In genomic region chr21:33554236-33554981, GRCh38 we compare ENCODE assay signal across 20 cellular contexts. TPM values are rescaled to one million over a fixed set of nuclear protein-coding genes. Genes with fewer than 3 reads are reported as not detected.
DNase-seq lines count a peak whose midpoint lies in the region; ATAC-seq, FAIRE-seq and TF ChIP-seq lines count a peak whose summit lies in the region.
"Had no signal": no experiment of that assay in that cellular context is flagged by ENCODE, and none has a peak within 500 bp of the region (broad histone marks: within the 10 kb centered on the region; RNA-seq: fewer than 3 reads in every experiment).

No MANE protein-coding gene starts in this region.

- ATAC-seq in HepG2, result no peak
- no peak for ATAC-seq in right lobe of liver
- no peak for ATAC-seq in PC-3
- no peak for ATAC-seq in central memory CD8-positive, alpha-beta T cell (replicated peaks; ENCODE audit: extremely low read depth, poor library complexity, severe bottlenecking)
- no peak for ATAC-seq in left ventricle myocardium superior
- no peak for ATAC-seq in HG03097 (IDR thresholded peaks at IDR 0.05; ENCODE audit: low FRiP score, unreplicated experiment)
- no peak for ATAC-seq in Right ventricle myocardium inferior
- ATAC-seq: body of pancreas, esophagus mucosa, left lung, pancreas had no signal

- TF ChIP-seq CTCF in HepG2 (CRISPR knock-in tag; IDR thresholded peaks at IDR 0.05) (no peak), right lobe of liver (IDR thresholded peaks at IDR 0.05) (no peak), PC-3 (conservative IDR thresholded peaks at IDR 0.05; ENCODE audit: low read depth, low read length) (no peak)

- peaks cover 69% of the 10 kb centered on the region for H4K20me1 ChIP-seq in HepG2 (ENCODE audit: insufficient read depth, low read length)
- peaks cover 93% of the 10 kb centered on the region for H4K20me1 ChIP-seq in PC-3 (ENCODE audit: low read length)

- H2AFZ ChIP-seq in HepG2 (ENCODE audit: low read length), result no peak overlapping the region
- no peak overlapping the region for H2AFZ ChIP-seq in PC-3 (ENCODE audit: low read length)

- H3K4me1 ChIP-seq in HepG2 (ENCODE audit: insufficient read depth, low read length) (peaks cover 11% of the 10 kb centered on the region; the same call in 1 of the 2 replicates), right lobe of liver (no peaks in the 10 kb centered on the region), PC-3 (ENCODE audit: insufficient read depth, low read length) (no peaks in the 10 kb centered on the region)

- DNase-seq in HepG2 (ENCODE audit: low spot score), result no peak
- no peak for DNase-seq in right lobe of liver
- DNase-seq in PC-3, result no peak
- DNase-seq in central memory CD8-positive, alpha-beta T cell (ENCODE audit: low spot score in 2 of 2), result no peak
- DNase-seq in left ventricle myocardium superior, result no peak
- DNase-seq in Right ventricle myocardium inferior (ENCODE audit: missing footprints), result no peak
- DNase-seq: activated effector memory CD4-positive, alpha-beta T cell treated with anti-CD3 and anti-CD28 coated beads, Interleukin-2, amount 50 U/mL, for 16 hours; AML-193; body of pancreas; DMS 273 treated with DMSO at 0.1 percent for 48 hours; left lung; NCI-H1417; NCI-H69; pancreas; sigmoid colon had no signal

- H3K4me2 ChIP-seq in HepG2 (ENCODE audit: low read depth, low read length), result no peak overlapping the region
- H3K4me2 ChIP-seq in PC-3 (ENCODE audit: low read length), result no peak overlapping the region

- TF ChIP-seq POLR2A in HepG2 (IDR thresholded peaks at IDR 0.05; ENCODE audit: insufficient read depth in 1 of 2, low read depth in 2 of 2, low read length in 2 of 2) (0 out of 4 replicates have a peak, but pooled peaks of 1 of the 2 experiments have one; percentile 33), right lobe of liver (IDR thresholded peaks at IDR 0.05) (no peak)

- H3K27ac Mint-ChIP-seq in central memory CD8-positive, alpha-beta T cell (ENCODE audit: low read depth), result peak overlapping the region; percentile 80
- H3K27ac Mint-ChIP-seq: dendritic cell treated with granulocyte-macrophage colony-stimulating factor and Interleukin-4, amounts not matched to agents 40 ng/mL and 50 ng/mL, for 4 days had no signal

- H3K36me3 ChIP-seq in HepG2 (replicated peaks in 1 of 2; ENCODE audit: control insufficient read depth in 1 of 2, insufficient read depth in 2 of 2, low read length in 2 of 2), result peaks cover 39 to 95% of the 10 kb centered on the region in 2 experiments
- peaks cover 24 to 87% (median 63%) of the 10 kb centered on the region in 4 donors for H3K36me3 ChIP-seq in right lobe of liver
- peaks cover 91% of the 10 kb centered on the region for H3K36me3 ChIP-seq in PC-3 (ENCODE audit: low read depth, low read length)

- no peak for FAIRE-seq in HepG2 (lab: Jason Lieb, UNC)
- FAIRE-seq: H1, pancreas had no signal

- POLR2A ChIA-PET in HepG2 (lab: Yijun Ruan, JAX), result interaction anchor here (0.9 to 1.5 kb wide), 2 partner anchors 11 to 74 kb away, joined by 4 to 5 read pairs; partner anchors contain the start of genes SON and TMEM50B
- POLR2A ChIA-PET in PC-3 (lab: Charles Lee; ENCODE audit: unreplicated experiment), result no interaction called here

- TF ChIP-seq EP300 in HepG2 (IDR thresholded peaks at IDR 0.05; ENCODE audit: low read depth in 2 of 2, low read length in 2 of 2) (no peak), HepG2 (CRISPR knock-in tag; IDR thresholded peaks at IDR 0.05; ENCODE audit: borderline replicate concordance) (no peak)

- peaks cover 83% of the 10 kb centered on the region for H3K36me3 Mint-ChIP-seq in central memory CD8-positive, alpha-beta T cell (ENCODE audit: insufficient read depth)

- peak overlapping the region; percentile 58 for H3K4me3 Mint-ChIP-seq in central memory CD8-positive, alpha-beta T cell
- H3K4me3 Mint-ChIP-seq: dendritic cell treated with granulocyte-macrophage colony-stimulating factor and Interleukin-4, amounts not matched to agents 40 ng/mL and 50 ng/mL, for 4 days had no signal

- no peaks in the 10 kb centered on the region for H3K9me3 ChIP-seq in HepG2 (ENCODE audit: low read length)
- no peaks in the 10 kb centered on the region for H3K9me3 ChIP-seq in right lobe of liver
- no peaks in the 10 kb centered on the region for H3K9me3 ChIP-seq in PC-3 (ENCODE audit: low read length)
- H3K9me3 ChIP-seq: body of pancreas, left lung, pancreas, sigmoid colon, suprapubic skin had no signal

- in situ Hi-C loops in HepG2 (cut with HindIII; ENCODE audit: extremely low pct_ligation_motif_present, low pct_unique_long_range_greater_than_20kb), result no loop called here

- TF ChIP-seq RAD21 in HepG2 (CRISPR knock-in tag; IDR thresholded peaks at IDR 0.05), result no peak

- H3K4me1 Mint-ChIP-seq in central memory CD8-positive, alpha-beta T cell, result peaks cover 56% of the 10 kb centered on the region

- H3K4me3 ChIP-seq in HepG2 (replicated peaks in 1 of 3; ENCODE audit: insufficient read depth in 1 of 3, low read depth in 2 of 3, low read length in 3 of 3) (no peak overlapping the region), right lobe of liver (no peak overlapping the region), PC-3 (ENCODE audit: low read length) (no peak overlapping the region)
- H3K4me3 ChIP-seq: body of pancreas, left lung, pancreas, sigmoid colon, suprapubic skin had no signal

- H3K27me3 Mint-ChIP-seq in central memory CD8-positive, alpha-beta T cell, result no peaks in the 10 kb centered on the region
- H3K27me3 Mint-ChIP-seq: dendritic cell treated with granulocyte-macrophage colony-stimulating factor and Interleukin-4, amounts not matched to agents 40 ng/mL and 50 ng/mL, for 4 days had no signal

- H3K9ac ChIP-seq in HepG2 (ENCODE audit: insufficient read depth, low read depth, low read length) (no peak overlapping the region), PC-3 (ENCODE audit: low read length) (no peak overlapping the region)

- no peaks in the 10 kb centered on the region for H3F3A ChIP-seq in PC-3 (ENCODE audit: low read length, unreplicated experiment)

- H3K27ac ChIP-seq in HepG2 (ENCODE audit: extremely low read length, insufficient read depth, low read length) (no peak overlapping the region), right lobe of liver (no peak overlapping the region), PC-3 (ENCODE audit: low read length) (no peak overlapping the region)
- H3K27ac ChIP-seq: body of pancreas, left lung, pancreas, sigmoid colon, suprapubic skin had no signal

- BruUV-seq in HepG2 (replicated peaks; lab: Mats Ljungman, UMichigan), result TSS peak; percentile 18
- TSS peak; percentile 9 for BruUV-seq in PC-3 (replicated peaks; lab: Mats Ljungman, UMichigan)

- H3K9me2 ChIP-seq in PC-3 (replicated peaks; ENCODE audit: low read length), result no peaks in the 10 kb centered on the region

- peaks cover 82% of the 10 kb centered on the region for H3K79me2 ChIP-seq in HepG2 (ENCODE audit: insufficient read depth, low read length)
- peaks cover 99% of the 10 kb centered on the region for H3K79me2 ChIP-seq in PC-3 (ENCODE audit: low read length)

- intact Hi-C loops in HepG2 (cut with micrococcal nuclease; ENCODE audit: unreplicated experiment) (no loop called here), right lobe of liver (cut with DNase I) (no loop called here), PC-3 (cut with micrococcal nuclease) (no loop called here), left ventricle myocardium superior (cut with micrococcal nuclease) (no loop called here), Right ventricle myocardium inferior (cut with DNase I) (no loop called here)

- no peaks in the 10 kb centered on the region for H3K9me3 Mint-ChIP-seq in central memory CD8-positive, alpha-beta T cell
- H3K9me3 Mint-ChIP-seq: dendritic cell treated with granulocyte-macrophage colony-stimulating factor and Interleukin-4, amounts not matched to agents 40 ng/mL and 50 ng/mL, for 4 days had no signal

- no peaks in the 10 kb centered on the region for H3K27me3 ChIP-seq in HepG2 (ENCODE audit: control insufficient read depth in 1 of 2, insufficient read depth in 2 of 2, low read length in 2 of 2)
- no peaks in the 10 kb centered on the region for H3K27me3 ChIP-seq in right lobe of liver
- H3K27me3 ChIP-seq in PC-3 (ENCODE audit: low read length), result no peaks in the 10 kb centered on the region
- H3K27me3 ChIP-seq: body of pancreas, left lung, pancreas, sigmoid colon, suprapubic skin had no signal

- CTCF ChIA-PET in HepG2 (lab: Yijun Ruan, JAX; ENCODE audit: low intra/inter-chr PET ratio, low total read pairs) (no interaction called here), PC-3 (lab: Charles Lee) (no interaction called here)

- 96% methylated on average over 18 of the region's 18 CpGs for WGBS in HepG2 (ENCODE audit: low lambda C conversion rate)
- 90% methylated on average over 17 of the region's 18 CpGs for WGBS in right lobe of liver (ENCODE audit: insufficient coverage, low coverage, low lambda C conversion rate, missing lambda C conversion rate)

RNA-seq across cellular contexts. Expression of gene SON, which starts 11.6 kb away (rescaled TPM):
- total RNA-seq in HepG2 (2016; rRNA removed; fragmentation: Illumina TruSeq; extraction: Trizol), result 78.3 and 291 TPM in 2 replicates
- total RNA-seq in HepG2 (2016; cell fraction: cytosol; rRNA removed; fragmentation: Illumina TruSeq; extraction: Trizol; ENCODE audit: low read depth), result 8.5 and 9.3 TPM in 2 replicates
- total RNA-seq in HepG2 (2016; cell fraction: insoluble cytoplasmic fraction; rRNA removed; fragmentation: Illumina TruSeq; extraction: Trizol), result 71.9 and 282 TPM in 2 replicates
- total RNA-seq in HepG2 (2016; cell fraction: membrane; rRNA removed; fragmentation: Illumina TruSeq; extraction: Trizol), result 38.8 and 42.6 TPM in 2 replicates
- 173 and 188 TPM in 2 replicates for total RNA-seq in HepG2 (2016; cell fraction: nucleus; rRNA removed; fragmentation: Illumina TruSeq; extraction: Trizol)
- 60.8 and 61.3 TPM in 2 replicates for polyA plus RNA-seq in HepG2 (2011; rRNA removed)
- polyA plus RNA-seq in HepG2 (2011; cell fraction: cytosol; rRNA removed), result 27.3 and 38.0 TPM in 2 replicates
- polyA plus RNA-seq in HepG2 (2011; cell fraction: nucleus; rRNA removed), result 184 and 204 TPM in 2 replicates
- polyA plus RNA-seq in HepG2 (2012), result 121 and 128 TPM in 2 replicates
- 4.6 and 5.8 TPM in 2 replicates for polyA plus RNA-seq in HepG2 (2016; cell fraction: cytosol; fragmentation: Illumina TruSeq; extraction: Trizol; ENCODE audit: low read depth)
- polyA plus RNA-seq in HepG2 (2016; cell fraction: insoluble cytoplasmic fraction; fragmentation: Illumina TruSeq; extraction: Trizol; ENCODE audit: low read depth), result 116 and 145 TPM in 2 replicates
- polyA plus RNA-seq in HepG2 (2016; cell fraction: membrane; fragmentation: Illumina TruSeq; extraction: Trizol; ENCODE audit: low read depth), result 16.5 and 18.3 TPM in 2 replicates
- 242 and 248 TPM in 2 replicates for polyA plus RNA-seq in HepG2 (2016; cell fraction: nucleus; fragmentation: Illumina TruSeq; extraction: Trizol; ENCODE audit: insufficient read depth, low read depth)
- polyA minus RNA-seq in HepG2 (2011; rRNA and poly(A)+ RNA removed; ENCODE audit: low replicate concordance), result 192 and 202 TPM in 2 replicates
- 80.6 and 107 TPM in 2 replicates for polyA minus RNA-seq in HepG2 (2011; cell fraction: cytosol; rRNA and poly(A)+ RNA removed)
- polyA minus RNA-seq in HepG2 (2011; cell fraction: nucleus; rRNA and poly(A)+ RNA removed), result 280 and 289 TPM in 2 replicates
- total RNA-seq in right lobe of liver, result 100 to 1,000 TPM in 4 of 6 experiments, 10 to 100 TPM in 2; 86.7 to 212 (median 113) TPM
- 180 and 373 TPM in 2 replicates for total RNA-seq in PC-3 (2014; rRNA removed)
- 141 TPM for total RNA-seq in left ventricle myocardium superior
- 136 TPM for total RNA-seq in Right ventricle myocardium inferior

RNA-seq across cellular contexts. Expression of gene GART, which starts 12.5 kb away (rescaled TPM):
- 109 and 151 TPM in 2 replicates for total RNA-seq in HepG2 (2016; rRNA removed; fragmentation: Illumina TruSeq; extraction: Trizol)
- total RNA-seq in HepG2 (2016; cell fraction: cytosol; rRNA removed; fragmentation: Illumina TruSeq; extraction: Trizol; ENCODE audit: low read depth), result 31.1 and 36.8 TPM in 2 replicates
- 113 and 146 TPM in 2 replicates for total RNA-seq in HepG2 (2016; cell fraction: insoluble cytoplasmic fraction; rRNA removed; fragmentation: Illumina TruSeq; extraction: Trizol)
- total RNA-seq in HepG2 (2016; cell fraction: membrane; rRNA removed; fragmentation: Illumina TruSeq; extraction: Trizol), result 32.8 and 39.5 TPM in 2 replicates
- total RNA-seq in HepG2 (2016; cell fraction: nucleus; rRNA removed; fragmentation: Illumina TruSeq; extraction: Trizol), result 90.9 and 99.5 TPM in 2 replicates
- polyA plus RNA-seq in HepG2 (2011; rRNA removed), result 17.7 and 17.9 TPM in 2 replicates
- polyA plus RNA-seq in HepG2 (2011; cell fraction: cytosol; rRNA removed), result 9.6 and 13.2 TPM in 2 replicates
- polyA plus RNA-seq in HepG2 (2011; cell fraction: nucleus; rRNA removed), result 19.9 and 27.1 TPM in 2 replicates
- 50.5 and 59.0 TPM in 2 replicates for polyA plus RNA-seq in HepG2 (2012)
- 4.4 and 5.6 TPM in 2 replicates for polyA plus RNA-seq in HepG2 (2016; cell fraction: cytosol; fragmentation: Illumina TruSeq; extraction: Trizol; ENCODE audit: low read depth)
- polyA plus RNA-seq in HepG2 (2016; cell fraction: insoluble cytoplasmic fraction; fragmentation: Illumina TruSeq; extraction: Trizol; ENCODE audit: low read depth), result 99.4 and 99.8 TPM in 2 replicates
- 8.6 and 10.6 TPM in 2 replicates for polyA plus RNA-seq in HepG2 (2016; cell fraction: membrane; fragmentation: Illumina TruSeq; extraction: Trizol; ENCODE audit: low read depth)
- 70.2 and 73.8 TPM in 2 replicates for polyA plus RNA-seq in HepG2 (2016; cell fraction: nucleus; fragmentation: Illumina TruSeq; extraction: Trizol; ENCODE audit: insufficient read depth, low read depth)
- polyA minus RNA-seq in HepG2 (2011; rRNA and poly(A)+ RNA removed; ENCODE audit: low replicate concordance), result 15.8 and 35.7 TPM in 2 replicates
- 21.5 and 23.0 TPM in 2 replicates for polyA minus RNA-seq in HepG2 (2011; cell fraction: cytosol; rRNA and poly(A)+ RNA removed)
- 73.8 and 95.2 TPM in 2 replicates for polyA minus RNA-seq in HepG2 (2011; cell fraction: nucleus; rRNA and poly(A)+ RNA removed)
- total RNA-seq in right lobe of liver, result 10 to 100 TPM; 23.0 to 93.5 (median 39.3) TPM
- total RNA-seq in PC-3 (2014; rRNA removed), result 118 and 142 TPM in 2 replicates
- total RNA-seq in left ventricle myocardium superior, result 33.4 TPM
- 42.7 TPM for total RNA-seq in Right ventricle myocardium inferior

RNA-seq across cellular contexts. Expression of gene DONSON, which starts 34.1 kb away (rescaled TPM):
- total RNA-seq in HepG2 (2016; rRNA removed; fragmentation: Illumina TruSeq; extraction: Trizol) (60.8 and 63.6 TPM in 2 replicates), right lobe of liver (10 to 100 TPM in 2 of 6 experiments, 1 to 10 TPM in 4; 6.0 to 13.7 (median 8.4) TPM), PC-3 (2014; rRNA removed) (29.2 and 41.9 TPM in 2 replicates), left ventricle myocardium superior (7.6 TPM), Right ventricle myocardium inferior (6.6 TPM)
- total RNA-seq in HepG2 (2016; cell fraction: cytosol; rRNA removed; fragmentation: Illumina TruSeq; extraction: Trizol; ENCODE audit: low read depth), result 19.3 and 25.7 TPM in 2 replicates
- 63.7 and 64.8 TPM in 2 replicates for total RNA-seq in HepG2 (2016; cell fraction: insoluble cytoplasmic fraction; rRNA removed; fragmentation: Illumina TruSeq; extraction: Trizol)
- total RNA-seq in HepG2 (2016; cell fraction: membrane; rRNA removed; fragmentation: Illumina TruSeq; extraction: Trizol), result 39.0 and 44.1 TPM in 2 replicates
- 49.7 and 57.4 TPM in 2 replicates for total RNA-seq in HepG2 (2016; cell fraction: nucleus; rRNA removed; fragmentation: Illumina TruSeq; extraction: Trizol)
- polyA plus RNA-seq in HepG2 (2011; rRNA removed), result 23.8 and 35.4 TPM in 2 replicates
- polyA plus RNA-seq in HepG2 (2011; cell fraction: cytosol; rRNA removed), result 14.5 and 16.8 TPM in 2 replicates
- 32.1 and 34.6 TPM in 2 replicates for polyA plus RNA-seq in HepG2 (2011; cell fraction: nucleus; rRNA removed)
- polyA plus RNA-seq in HepG2 (2012), result 27.0 and 35.7 TPM in 2 replicates
- polyA plus RNA-seq in HepG2 (2016; cell fraction: cytosol; fragmentation: Illumina TruSeq; extraction: Trizol; ENCODE audit: low read depth), result 14.8 and 16.8 TPM in 2 replicates
- polyA plus RNA-seq in HepG2 (2016; cell fraction: insoluble cytoplasmic fraction; fragmentation: Illumina TruSeq; extraction: Trizol; ENCODE audit: low read depth), result 70.4 and 76.8 TPM in 2 replicates
- polyA plus RNA-seq in HepG2 (2016; cell fraction: membrane; fragmentation: Illumina TruSeq; extraction: Trizol; ENCODE audit: low read depth), result 27.4 and 32.3 TPM in 2 replicates
- polyA plus RNA-seq in HepG2 (2016; cell fraction: nucleus; fragmentation: Illumina TruSeq; extraction: Trizol; ENCODE audit: insufficient read depth, low read depth), result 91.6 and 102 TPM in 2 replicates
- polyA minus RNA-seq in HepG2 (2011; rRNA and poly(A)+ RNA removed; ENCODE audit: low replicate concordance), result 21.0 and 36.0 TPM in 2 replicates
- 14.6 and 17.7 TPM in 2 replicates for polyA minus RNA-seq in HepG2 (2011; cell fraction: cytosol; rRNA and poly(A)+ RNA removed)
- polyA minus RNA-seq in HepG2 (2011; cell fraction: nucleus; rRNA and poly(A)+ RNA removed), result 23.7 and 27.5 TPM in 2 replicates
